10 cellular contexts compared by ENCODE assay signal in the genomic region with DNA sequence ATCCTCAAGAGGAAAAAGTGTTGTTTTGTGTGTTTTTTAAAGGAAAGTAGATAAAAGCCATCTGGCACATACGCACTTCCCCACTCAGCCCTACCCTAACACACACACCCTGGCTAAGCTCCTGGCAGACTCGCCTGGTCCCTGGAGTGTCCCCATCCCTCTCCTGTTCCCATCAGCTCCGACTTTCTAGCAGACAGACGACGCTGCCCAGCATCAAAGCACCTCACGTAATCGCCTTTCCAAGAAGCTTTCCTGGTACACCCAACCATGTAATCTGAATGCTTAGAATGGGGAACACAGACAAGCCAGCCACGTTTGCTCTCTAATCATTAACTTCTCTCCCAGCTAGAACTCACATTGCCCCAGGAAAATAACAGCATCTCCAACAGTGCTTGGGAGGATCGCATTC.
DNase-seq lines count a peak whose midpoint lies in the region; ATAC-seq lines count a peak whose summit lies in the region.
"Had no signal": no experiment of that assay in that cellular context is flagged by ENCODE, and none has a peak within 500 bp of the region (broad histone marks: within the 10 kb centered on the region; RNA-seq: fewer than 3 reads in every experiment).

No MANE protein-coding gene starts in this region.

- in situ Hi-C loops in ACHN (cut with HindIII; ENCODE audit: low pct_ligation_motif_present, low pct_unique_long_range_greater_than_20kb, low sequenced_read_pairs), result loop anchor here (25.0 kb wide), 1 partner anchor 114 kb away; the partner anchor contains the start of gene AFAP1

- DNase-seq in ACHN (peak; percentile 82), adipocyte (ENCODE audit: low read depth) (no peak), left ventricle myocardium superior (peak; percentile 83), posterior vena cava (ENCODE audit: low spot score) (peak; percentile 92), activated T-cell treated with anti-CD3 and anti-CD28 coated beads for 4 hours (no peak), DMS114 treated with DMSO at 0.1 percent for 48 hours (lab: John Stamatoyannopoulos, UW; ENCODE audit: unreplicated experiment) (no peak)
- no peak for DNase-seq in activated naive CD4-positive, alpha-beta T cell treated with anti-CD3 and anti-CD28 coated beads, Interleukin-2, amount 50 U/mL, for 72 hours (ENCODE audit: low spot score in 2 of 2)
- DNase-seq in natural killer cell treated with Interleukin-12 subunit alpha and Interleukin-12 subunit beta and Interleukin-15 and Interleukin-18, amount 100 ng/mL, for 72 hours (ENCODE audit: low spot score), result no peak
- DNase-seq: NCI-H345 had no signal

- H3K4me3 ChIP-seq in adipocyte (ENCODE audit: low read length), result peak overlapping the region; percentile 16

- peaks cover 12 to 48% of the 10 kb centered on the region in 2 donors for H3K36me3 Mint-ChIP-seq in activated naive CD4-positive, alpha-beta T cell treated with anti-CD3 and anti-CD28 coated beads, Interleukin-2, amount 50 U/mL, for 72 hours
- no peaks in the 10 kb centered on the region for H3K36me3 Mint-ChIP-seq in natural killer cell treated with Interleukin-12 subunit alpha and Interleukin-12 subunit beta and Interleukin-15 and Interleukin-18, amount 100 ng/mL, for 72 hours

- no peak overlapping the region for H3K4me3 Mint-ChIP-seq in natural killer cell treated with Interleukin-12 subunit alpha and Interleukin-12 subunit beta and Interleukin-15 and Interleukin-18, amount 100 ng/mL, for 72 hours
- H3K4me3 Mint-ChIP-seq: stimulated activated naive CD8-positive, alpha-beta T cell treated with anti-CD3 and anti-CD28 coated beads, Interleukin-15, Interleukin-2, amounts not matched to agents 100 ng/mL and 50 ng/mL, for 24 hours had no signal

- peak overlapping the region; percentile 63 for H3K9ac ChIP-seq in adipocyte (ENCODE audit: low read length)

- H3K4me1 Mint-ChIP-seq in natural killer cell treated with Interleukin-12 subunit alpha and Interleukin-12 subunit beta and Interleukin-15 and Interleukin-18, amount 100 ng/mL, for 72 hours (ENCODE audit: low read depth in 2 of 2), result peaks cover 20 to 23% of the 10 kb centered on the region in 2 donors

- H3K27me3 ChIP-seq in adipocyte (replicated peaks; ENCODE audit: control insufficient read depth, insufficient read depth, low read length), result no peaks in the 10 kb centered on the region

- H3K4me1 ChIP-seq in adipocyte (ENCODE audit: control insufficient read depth, insufficient read depth, low read length), result peaks cover 54% of the 10 kb centered on the region

- H3K27me3 Mint-ChIP-seq in natural killer cell treated with Interleukin-12 subunit alpha and Interleukin-12 subunit beta and Interleukin-15 and Interleukin-18, amount 100 ng/mL, for 72 hours, result peaks cover 0 to 20% of the 10 kb centered on the region in 2 donors
- H3K27me3 Mint-ChIP-seq: stimulated activated naive CD8-positive, alpha-beta T cell treated with anti-CD3 and anti-CD28 coated beads, Interleukin-15, Interleukin-2, amounts not matched to agents 100 ng/mL and 50 ng/mL, for 24 hours had no signal

- H3K9me3 Mint-ChIP-seq in activated naive CD4-positive, alpha-beta T cell treated with anti-CD3 and anti-CD28 coated beads, Interleukin-2, amount 50 U/mL, for 72 hours, result peaks cover 0 to 5% of the 10 kb centered on the region in 2 donors
- no peaks in the 10 kb centered on the region for H3K9me3 Mint-ChIP-seq in natural killer cell treated with Interleukin-12 subunit alpha and Interleukin-12 subunit beta and Interleukin-15 and Interleukin-18, amount 100 ng/mL, for 72 hours
- H3K9me3 Mint-ChIP-seq: stimulated activated naive CD8-positive, alpha-beta T cell treated with anti-CD3 and anti-CD28 coated beads, Interleukin-15, Interleukin-2, amounts not matched to agents 100 ng/mL and 50 ng/mL, for 24 hours had no signal

- intact Hi-C loops in left ventricle myocardium superior (cut with micrococcal nuclease), result no loop called here
- intact Hi-C loops in posterior vena cava (cut with DNase I), result loop anchor here in 1 of 2 donors (10.0 kb wide), 1 partner anchor 61 kb away; no protein-coding TSS in a partner anchor

- peak overlapping the region in 1 of 2 donors; percentile 81 for H3K27ac Mint-ChIP-seq in activated naive CD4-positive, alpha-beta T cell treated with anti-CD3 and anti-CD28 coated beads, Interleukin-2, amount 50 U/mL, for 72 hours
- no peak overlapping the region for H3K27ac Mint-ChIP-seq in natural killer cell treated with Interleukin-12 subunit alpha and Interleukin-12 subunit beta and Interleukin-15 and Interleukin-18, amount 100 ng/mL, for 72 hours
- H3K27ac Mint-ChIP-seq: stimulated activated naive CD8-positive, alpha-beta T cell treated with anti-CD3 and anti-CD28 coated beads, Interleukin-15, Interleukin-2, amounts not matched to agents 100 ng/mL and 50 ng/mL, for 24 hours had no signal

- ATAC-seq in left ventricle myocardium superior, result peak; percentile 87
- no peak for ATAC-seq in activated naive CD4-positive, alpha-beta T cell treated with anti-CD3 and anti-CD28 coated beads, Interleukin-2, amount 50 U/mL, for 72 hours
- ATAC-seq in natural killer cell treated with Interleukin-12 subunit alpha and Interleukin-12 subunit beta and Interleukin-15 and Interleukin-18, amount 100 ng/mL, for 72 hours, result no peak

- no peaks in the 10 kb centered on the region for H3K9me3 ChIP-seq in adipocyte (ENCODE audit: control insufficient read depth, low read length)

- peaks cover 36% of the 10 kb centered on the region for H3K36me3 ChIP-seq in adipocyte (ENCODE audit: control insufficient read depth, insufficient read depth, low read length, severe bottlenecking)

Comparison
In these comparisons a context has a peak if more than half of its experiments do, and no peak if none do; other contexts are left out.
1. DNase-seq: peak in ACHN (single experiment), left ventricle myocardium superior (single experiment) and posterior vena cava (single experiment); none in adipocyte (single experiment), activated T-cell treated with anti-CD3 and anti-CD28 coated beads for 4 hours (single experiment), activated naive CD4-positive, alpha-beta T cell treated with anti-CD3 and anti-CD28 coated beads, Interleukin-2, amount 50 U/mL, for 72 hours (0 of 2), DMS114 treated with DMSO at 0.1 percent for 48 hours (single experiment) and natural killer cell treated with Interleukin-12 subunit alpha and Interleukin-12 subunit beta and Interleukin-15 and Interleukin-18, amount 100 ng/mL, for 72 hours (single experiment).